In genomic region chr6:75211920-75212590, GRCh38 we compare ENCODE assay signal across 1 cellular context.
TF ChIP-seq lines count a peak whose summit lies in the region.

No MANE protein-coding gene starts in this region.

TF ChIP-seq in HepG2, 621 proteins besides CTCF, POLR2A, EP300 and RAD21:
- TF ChIP-seq ZIK1 (CRISPR knock-in tag; IDR thresholded peaks at IDR 0.05; ENCODE audit: borderline replicate concordance, low read depth) (no peak), ZNF724P (CRISPR knock-in tag; IDR thresholded peaks at IDR 0.05; ENCODE audit: borderline replicate concordance) (no peak), ZNF331 (CRISPR knock-in tag; IDR thresholded peaks at IDR 0.05) (no peak), NPAS2 (CRISPR knock-in tag; IDR thresholded peaks at IDR 0.05; ENCODE audit: borderline replicate concordance) (no peak), RAD51 (IDR thresholded peaks at IDR 0.05; ENCODE audit: borderline replicate concordance) (no peak), RNF219 (CRISPR knock-in tag; IDR thresholded peaks at IDR 0.05) (no peak), IRF1 (CRISPR knock-in tag; IDR thresholded peaks at IDR 0.05; ENCODE audit: low read depth) (no peak), ZNF652 (CRISPR knock-in tag; IDR thresholded peaks at IDR 0.05; ENCODE audit: borderline replicate concordance, low read depth) (no peak), KLF6 (CRISPR knock-in tag; IDR thresholded peaks at IDR 0.05) (no peak), MEIS1 (CRISPR knock-in tag; IDR thresholded peaks at IDR 0.05; ENCODE audit: borderline replicate concordance) (no peak), HNF1B (CRISPR knock-in tag; IDR thresholded peaks at IDR 0.05) (no peak), TSC22D2 (CRISPR knock-in tag; IDR thresholded peaks at IDR 0.05; ENCODE audit: borderline replicate concordance) (no peak), ZNF276 (CRISPR knock-in tag; IDR thresholded peaks at IDR 0.05; ENCODE audit: low read depth) (no peak), KMT2A (CRISPR knock-in tag; IDR thresholded peaks at IDR 0.05) (no peak)
